In the genomic region with DNA sequence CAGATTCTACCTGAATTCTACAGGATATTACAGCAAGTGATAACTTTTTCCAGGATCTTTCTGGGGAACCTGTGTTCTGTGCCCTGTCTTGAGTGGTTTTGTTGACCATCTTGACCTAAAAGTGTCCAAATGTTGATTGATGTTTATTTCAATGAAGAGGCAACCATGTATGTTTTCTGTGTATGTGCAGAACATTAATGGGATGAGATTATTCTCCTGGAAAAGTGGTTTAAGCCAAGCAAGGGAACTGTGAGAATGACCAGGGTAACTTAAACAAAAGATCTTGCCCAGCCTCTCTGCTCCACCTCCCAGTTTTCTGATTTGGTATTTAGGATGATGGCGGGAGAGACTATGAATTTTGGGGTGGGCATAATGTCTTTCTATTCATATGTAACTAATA, we compare ENCODE assay signal across 14 cellular contexts. TPM values are rescaled to one million over a fixed set of nuclear protein-coding genes. Genes with fewer than 3 reads are reported as not detected.
DNase-seq lines count a peak whose midpoint lies in the region; ATAC-seq and TF ChIP-seq lines count a peak whose summit lies in the region.
"Had no signal": no experiment of that assay in that cellular context is flagged by ENCODE, and none has a peak within 500 bp of the region (broad histone marks: within the 10 kb centered on the region; RNA-seq: fewer than 3 reads in every experiment).

No MANE protein-coding gene starts in this region.

- peak overlapping the region; percentile 68 for H3K4me3 Mint-ChIP-seq in neural crest cell
- H3K4me3 Mint-ChIP-seq: central memory CD8-positive, alpha-beta T cell had no signal

- no peaks in the 10 kb centered on the region for H3K36me3 Mint-ChIP-seq in neural crest cell (ENCODE audit: low read depth)
- H3K36me3 Mint-ChIP-seq: T-cell had no signal

- TF ChIP-seq POLR2A in heart left ventricle (IDR thresholded peaks at IDR 0.05) = no peak
- no peak for TF ChIP-seq POLR2A in uterus (IDR thresholded peaks at IDR 0.05)

- DNase-seq in heart left ventricle = no peak
- DNase-seq in Right ventricle myocardium superior = no peak
- DNase-seq in neural crest cell (ENCODE audit: low read depth, low spot score) = no peak
- DNase-seq in uterus = no peak
- DNase-seq: activated CD4-positive, alpha-beta T cell treated with anti-CD3 and anti-CD28 coated beads, Interleukin-2, amount 10 ng/mL, durations not matched to agents 24 days and 14 days; HCEC 1CT; NCI-H146; T-cell had no signal

- H3K27ac ChIP-seq in heart left ventricle = peak overlapping the region in 7 of 12 donors; percentile 16 to 91 (median 51)
- peak overlapping the region; percentile 67 for H3K27ac ChIP-seq in cingulate gyrus (ENCODE audit: low read depth, low read length)
- peak overlapping the region; percentile 58 to 90 for H3K27ac ChIP-seq in uterus

- H3K9me3 ChIP-seq in heart left ventricle = peaks cover 0 to 8% (median 0%) of the 10 kb centered on the region in 12 donors
- H3K9me3 ChIP-seq in uterus = no peaks in the 10 kb centered on the region

- H3K4me1 Mint-ChIP-seq in neural crest cell = peaks cover 52% of the 10 kb centered on the region

- TF ChIP-seq CTCF in heart left ventricle (IDR thresholded peaks at IDR 0.05) (no peak), neural crest cell (conservative IDR thresholded peaks at IDR 0.05) (no peak), uterus (IDR thresholded peaks at IDR 0.05) (no peak)

- ATAC-seq in heart left ventricle = no peak
- ATAC-seq in Right ventricle myocardium superior (ENCODE audit: poor library complexity) = no peak
- no peak for ATAC-seq in GM21528 (IDR thresholded peaks at IDR 0.05; ENCODE audit: low FRiP score, unreplicated experiment)
- no peak for ATAC-seq in HG03175 (IDR thresholded peaks at IDR 0.05; ENCODE audit: unreplicated experiment)
- no peak for ATAC-seq in GM19351 (IDR thresholded peaks at IDR 0.05; ENCODE audit: unreplicated experiment)
- ATAC-seq: T-cell had no signal

- no peaks in the 10 kb centered on the region for H3K27me3 ChIP-seq in heart left ventricle
- H3K27me3 ChIP-seq in uterus = no peaks in the 10 kb centered on the region

- WGBS in heart left ventricle, 4 donors = 75 to 87% (median 82%) methylated on average over 1 of the region's 1 CpG

- no peaks in the 10 kb centered on the region for H3K27me3 Mint-ChIP-seq in neural crest cell (ENCODE audit: low read depth)

- no peak overlapping the region for H3K27ac Mint-ChIP-seq in neural crest cell (ENCODE audit: unreplicated experiment)
- H3K27ac Mint-ChIP-seq: activated CD4-positive, alpha-beta T cell treated with anti-CD3 and anti-CD28 coated beads, Interleukin-2, amount 10 ng/mL, durations not matched to agents 24 days and 14 days; activated T-helper 2 cell treated with anti-CD3 and anti-CD28 coated beads, Interferon-gamma antibody, Interleukin-2, Interleukin-4, amounts not matched to agents 10 μg/mL and 5 μg/mL and 100 μg/mL, durations not matched to agents 14 hours and 24 hours and 36 hours had no signal

- peak overlapping the region in 4 of 12 donors; percentile 45 to 60 (median 54) for H3K4me3 ChIP-seq in heart left ventricle
- no peak overlapping the region for H3K4me3 ChIP-seq in uterus

- H3K36me3 ChIP-seq in heart left ventricle = no peaks in the 10 kb centered on the region
- no peaks in the 10 kb centered on the region for H3K36me3 ChIP-seq in uterus

- intact Hi-C loops in heart left ventricle (cut with DNase I) = loop anchor here in 4 of 10 donors (5.0 to 10.0 kb wide), 3 partner anchors 77 to 394 kb away; partner anchors contain the start of gene SSX2IP (in 1 of the 4)
- intact Hi-C loops in Right ventricle myocardium superior (cut with DNase I) = no loop called here
- intact Hi-C loops in uterus (cut with DNase I; ENCODE audit: low total_unique reads) = no loop called here

- H3K9me3 Mint-ChIP-seq in neural crest cell = no peaks in the 10 kb centered on the region
- H3K9me3 Mint-ChIP-seq: central memory CD8-positive, alpha-beta T cell; T-cell had no signal

- H3K4me1 ChIP-seq in heart left ventricle (peaks cover 0 to 45% (median 27%) of the 10 kb centered on the region in 12 donors), uterus (no peaks in the 10 kb centered on the region)

RNA-seq across cellular contexts. Expression of gene SAMD13, which starts 1.0 kb away (rescaled TPM):
- total RNA-seq in heart left ventricle (1 to 10 TPM in 7 of 9 donors, under 1 TPM in 1, not detected in 1; 0.40 to 3.0 (median 1.7) TPM), Right ventricle myocardium superior (0.73 TPM), neural crest cell (2.1 and 2.3 TPM in 2 replicates), uterus (1 to 10 TPM in 2 of 4 donors, under 1 TPM in 1, not detected in 1; 0.77 to 5.7 (median 1.8) TPM)
- polyA plus RNA-seq in heart left ventricle = under 1 TPM; 0.42 to 0.84 TPM
